18 cellular contexts compared by ENCODE assay signal in genomic region chr5:3639175-3639574, GRCh38. TPM values are rescaled to one million over a fixed set of nuclear protein-coding genes. Genes with fewer than 3 reads are reported as not detected.
A peak's percentile ranks its signal among the peaks of the same experiment; 100 is the strongest.
DNase-seq lines count a peak whose midpoint lies in the region; FAIRE-seq and TF ChIP-seq lines count a peak whose summit lies in the region.
"Had no signal": no experiment of that assay in that cellular context is flagged by ENCODE, and none has a peak within 500 bp of the region (broad histone marks: within the 10 kb centered on the region; RNA-seq: fewer than 3 reads in every experiment).

No MANE protein-coding gene starts in this region.

- TF ChIP-seq CTCF in glutamatergic neuron (IDR thresholded peaks at IDR 0.05; ENCODE audit: partially characterized antibody, unreplicated experiment): no peak

- H3K27me3 ChIP-seq in MG63 (no peaks in the 10 kb centered on the region), small intestine (ENCODE audit: control insufficient read depth in 2 of 2, insufficient read depth in 2 of 2, low read length in 2 of 2) (no peaks in the 10 kb centered on the region)
- H3K27me3 ChIP-seq in CD8-positive, alpha-beta memory T cell (ENCODE audit: insufficient read depth, low read length, poor library complexity, severe bottlenecking): no peaks in the 10 kb centered on the region
- H3K27me3 ChIP-seq: BE2C had no signal

- no peak overlapping the region for H3K27ac Mint-ChIP-seq in CD8-positive, alpha-beta memory T cell
- no peak overlapping the region for H3K27ac Mint-ChIP-seq in glutamatergic neuron (ENCODE audit: unreplicated experiment)
- H3K27ac Mint-ChIP-seq: CD4-positive, alpha-beta memory T cell had no signal

- H3K9me3 Mint-ChIP-seq in CD8-positive, alpha-beta memory T cell: peaks cover 6 to 13% (median 9%) of the 10 kb centered on the region in 5 donors
- no peaks in the 10 kb centered on the region for H3K9me3 Mint-ChIP-seq in glutamatergic neuron (ENCODE audit: unreplicated experiment)

- FAIRE-seq in small intestine (lab: Jason Lieb, UNC): no peak
- FAIRE-seq: A549, D721Med, H54 had no signal

- no peak overlapping the region for H3K4me3 Mint-ChIP-seq in CD8-positive, alpha-beta memory T cell
- H3K4me3 Mint-ChIP-seq in glutamatergic neuron (ENCODE audit: unreplicated experiment): no peak overlapping the region
- H3K4me3 Mint-ChIP-seq: CD4-positive, alpha-beta memory T cell had no signal

- DNase-seq in H4 (ENCODE audit: low spot score) (peak; percentile 31), MG63 (peak; percentile 22), iPS-NIHi7 (ENCODE audit: extremely low spot score) (peak; percentile 22), glutamatergic neuron (no peak), small intestine (no peak)
- DNase-seq in CD8-positive, alpha-beta memory T cell: no peak
- DNase-seq: BE2C; CD4-positive, alpha-beta memory T cell; COR-L47; DMS153; DMS79 treated with DMSO at 0.1 percent for 48 hours; GF-D8 had no signal

- H3K9me3 ChIP-seq in MG63 (no peaks in the 10 kb centered on the region), small intestine (ENCODE audit: control insufficient read depth, low read depth) (no peaks in the 10 kb centered on the region)
- no peaks in the 10 kb centered on the region for H3K9me3 ChIP-seq in CD8-positive, alpha-beta memory T cell (ENCODE audit: low read length)
- H3K9me3 ChIP-seq: A549, BE2C had no signal

- POLR2A ChIA-PET in CD8-positive, alpha-beta memory T cell (lab: Charles Lee): no interaction called here

- H3K27me3 Mint-ChIP-seq in CD8-positive, alpha-beta memory T cell: no peaks in the 10 kb centered on the region
- H3K27me3 Mint-ChIP-seq in glutamatergic neuron (ENCODE audit: unreplicated experiment): peaks cover 4% of the 10 kb centered on the region

- no peaks in the 10 kb centered on the region for H3K36me3 ChIP-seq in MG63
- H3K36me3 ChIP-seq in CD8-positive, alpha-beta memory T cell (ENCODE audit: insufficient read depth, low read length): no peaks in the 10 kb centered on the region
- H3K36me3 ChIP-seq in small intestine (ENCODE audit: control insufficient read depth in 2 of 2, insufficient read depth in 2 of 2, low read length in 2 of 2): no peaks in the 10 kb centered on the region
- H3K36me3 ChIP-seq: BE2C had no signal

- no peak overlapping the region for H3K4me3 ChIP-seq in MG63
- H3K4me3 ChIP-seq in CD8-positive, alpha-beta memory T cell (ENCODE audit: low read length): no peak overlapping the region
- no peak overlapping the region for H3K4me3 ChIP-seq in small intestine (ENCODE audit: low read depth in 1 of 2, low read length in 2 of 2)
- H3K4me3 ChIP-seq: A549 had no signal

- no peaks in the 10 kb centered on the region for H3K4me1 Mint-ChIP-seq in CD8-positive, alpha-beta memory T cell
- H3K4me1 Mint-ChIP-seq in glutamatergic neuron (ENCODE audit: low read depth, unreplicated experiment): no peaks in the 10 kb centered on the region
- H3K4me1 Mint-ChIP-seq: CD4-positive, alpha-beta memory T cell had no signal

- H3K4me1 ChIP-seq in CD8-positive, alpha-beta memory T cell (ENCODE audit: insufficient read depth, low read length): no peaks in the 10 kb centered on the region
- no peaks in the 10 kb centered on the region for H3K4me1 ChIP-seq in small intestine (ENCODE audit: control insufficient read depth in 2 of 2, insufficient read depth in 1 of 2, low read depth in 1 of 2, low read length in 1 of 2)
- H3K4me1 ChIP-seq: A549, BE2C had no signal

- H3K36me3 Mint-ChIP-seq in CD8-positive, alpha-beta memory T cell: no peaks in the 10 kb centered on the region
- peaks cover 13% of the 10 kb centered on the region for H3K36me3 Mint-ChIP-seq in glutamatergic neuron (ENCODE audit: unreplicated experiment)
- H3K36me3 Mint-ChIP-seq: CD4-positive, alpha-beta memory T cell had no signal

- CTCF ChIA-PET in CD8-positive, alpha-beta memory T cell (lab: Charles Lee): no interaction called here

- H3K27ac ChIP-seq in CD8-positive, alpha-beta memory T cell (ENCODE audit: low read depth, low read length): no peak overlapping the region
- no peak overlapping the region for H3K27ac ChIP-seq in small intestine (ENCODE audit: low read depth in 1 of 2, low read length in 1 of 2)
- H3K27ac ChIP-seq: A549, C4-2B, HL-60 had no signal

- WGBS in small intestine, 3 donors: 63 to 74% (median 69%) methylated on average over 6 to 8 of the region's 8 CpGs

RNA-seq across cellular contexts. Expression of gene IRX1, which starts 43.5 kb away (rescaled TPM):
- total RNA-seq in H4 (2014; rRNA removed; shearing (Covaris generic)): 17.1 and 21.3 TPM in 2 replicates
- 7.4 and 16.7 TPM in 2 replicates for total RNA-seq in MG63 (2014; rRNA removed; shearing (Covaris generic); ENCODE audit: low replicate concordance)
- total RNA-seq in CD8-positive, alpha-beta memory T cell: not detected
- polyA plus RNA-seq in CD8-positive, alpha-beta memory T cell: not detected
- 69.3 TPM for total RNA-seq in glutamatergic neuron (ENCODE audit: unreplicated experiment)
- not detected for polyA plus RNA-seq in small intestine
- total RNA-seq: CD4-positive, alpha-beta memory T cell had no signal
- polyA plus RNA-seq: A549; AG04450; CD4-positive, alpha-beta memory T cell had no signal

Comparison
In these comparisons a context has a peak if more than half of its experiments do, and no peak if none do; other contexts are left out.
1. DNase-seq: peak in H4 (single experiment), MG63 (single experiment) and iPS-NIHi7 (single experiment); none in CD8-positive, alpha-beta memory T cell (0 of 5), glutamatergic neuron (single experiment) and small intestine (single experiment).